ENCODE assay signal across 9 cellular contexts in genomic region chr9:27377147-27377807, GRCh38.
DNase-seq lines count a peak whose midpoint lies in the region; ATAC-seq and TF ChIP-seq lines count a peak whose summit lies in the region.
"Had no signal": no experiment of that assay in that cellular context is flagged by ENCODE, and none has a peak within 500 bp of the region (broad histone marks: within the 10 kb centered on the region; RNA-seq: fewer than 3 reads in every experiment).

No MANE protein-coding gene starts in this region.

- DNase-seq in NCI-H82 (lab: John Stamatoyannopoulos, UW) = peak; percentile 23
- DNase-seq in NCI-H82 treated with DMSO at 0.1 percent for 48 hours (lab: John Stamatoyannopoulos, UW; ENCODE audit: unreplicated experiment) = no peak
- no peak for DNase-seq in SK-N-SH
- DNase-seq in adrenal gland = no peak
- DNase-seq in middle frontal gyrus (ENCODE audit: extremely low spot score, low spot score) = no peak
- no peak for DNase-seq in NCI-H1048 (lab: John Stamatoyannopoulos, UW)
- DNase-seq: left cardiac atrium had no signal

- no peak overlapping the region for H3K9ac ChIP-seq in SK-N-SH

- no peaks in the 10 kb centered on the region for H3K9me2 ChIP-seq in SK-N-SH

- H3K79me2 ChIP-seq in SK-N-SH (ENCODE audit: insufficient read depth) = no peaks in the 10 kb centered on the region

- peak; percentile 41 for ATAC-seq in HG03064 (IDR thresholded peaks at IDR 0.05; ENCODE audit: low read depth, unreplicated experiment)

- CTCF ChIA-PET in SK-N-SH (lab: Yijun Ruan, JAX) = interaction anchor here (1.3 kb wide), 1 partner anchor 10 kb away, joined by 4 read pairs; no protein-coding TSS in a partner anchor

- no peak overlapping the region for H3K27ac ChIP-seq in SK-N-SH (ENCODE audit: low read depth in 2 of 2, low read length in 1 of 2)
- H3K27ac ChIP-seq in temporal lobe (ENCODE audit: low read depth, low read length) = peak overlapping the region; percentile 22
- no peak overlapping the region for H3K27ac ChIP-seq in adrenal gland

- POLR2A ChIA-PET in SK-N-SH (lab: Yijun Ruan, JAX) = no interaction called here

- 62% methylated on average over 7 of the region's 8 CpGs for WGBS in SK-N-SH (ENCODE audit: low lambda C conversion rate)
- 55 to 74% (median 59%) methylated on average over 8 of the region's 8 CpGs for WGBS in adrenal gland, 4 donors

- H4K20me1 ChIP-seq in SK-N-SH (ENCODE audit: insufficient read depth) = no peaks in the 10 kb centered on the region

- no peaks in the 10 kb centered on the region for H3F3A ChIP-seq in SK-N-SH (replicated peaks; ENCODE audit: insufficient read depth)

- TF ChIP-seq POLR2A in adrenal gland (IDR thresholded peaks at IDR 0.05) = no peak

- no peak for TF ChIP-seq RAD21 in SK-N-SH (IDR thresholded peaks at IDR 0.05; ENCODE audit: low read length)

- no peaks in the 10 kb centered on the region for H3K4me1 ChIP-seq in SK-N-SH (ENCODE audit: control insufficient read depth in 1 of 2, insufficient read depth in 2 of 2, low read depth in 1 of 2, low read length in 1 of 2)
- peaks cover 0 to 3% of the 10 kb centered on the region in 2 donors for H3K4me1 ChIP-seq in adrenal gland (replicated peaks in 1 of 2)

- H3K9me3 ChIP-seq in SK-N-SH (no peaks in the 10 kb centered on the region), adrenal gland (replicated peaks in 1 of 3) (no peaks in the 10 kb centered on the region)

- H3K4me2 ChIP-seq in SK-N-SH = no peak overlapping the region

- H3K4me3 ChIP-seq in SK-N-SH (ENCODE audit: low read depth in 2 of 2, low read length in 1 of 2) (no peak overlapping the region), adrenal gland (no peak overlapping the region)

- no peak for TF ChIP-seq EP300 in SK-N-SH (IDR thresholded peaks at IDR 0.05; ENCODE audit: borderline replicate concordance in 1 of 2, low read depth in 1 of 2, low read length in 1 of 2)

- TF ChIP-seq CTCF in SK-N-SH (IDR thresholded peaks at IDR 0.05) = no peak
- no peak for TF ChIP-seq CTCF in adrenal gland (IDR thresholded peaks at IDR 0.05)

- no peak overlapping the region for H2AFZ ChIP-seq in SK-N-SH (ENCODE audit: low read depth)

- no peaks in the 10 kb centered on the region for H3K27me3 ChIP-seq in SK-N-SH (ENCODE audit: insufficient read depth)
- H3K27me3 ChIP-seq in adrenal gland = no peaks in the 10 kb centered on the region

- no peaks in the 10 kb centered on the region for H3K36me3 ChIP-seq in SK-N-SH (replicated peaks in 1 of 2; ENCODE audit: control insufficient read depth in 1 of 2, insufficient read depth in 2 of 2, low read length in 1 of 2)
- H3K36me3 ChIP-seq in adrenal gland (replicated peaks in 1 of 2) = no peaks in the 10 kb centered on the region

- intact Hi-C loops in adrenal gland (cut with DNase I) = no loop called here

TF ChIP-seq in SK-N-SH, 30 proteins besides CTCF, POLR2A, EP300 and RAD21 (continues in another document):
- no peak for TF ChIP-seq TEAD4 (IDR thresholded peaks at IDR 0.05; ENCODE audit: borderline replicate concordance, insufficient read depth)
- no peak for TF ChIP-seq FOSL2 (IDR thresholded peaks at IDR 0.05; ENCODE audit: borderline replicate concordance, low read depth)
- TF ChIP-seq MEF2A (IDR thresholded peaks at IDR 0.05; ENCODE audit: borderline replicate concordance, low read depth) = no peak
- TF ChIP-seq, protein P1, sequence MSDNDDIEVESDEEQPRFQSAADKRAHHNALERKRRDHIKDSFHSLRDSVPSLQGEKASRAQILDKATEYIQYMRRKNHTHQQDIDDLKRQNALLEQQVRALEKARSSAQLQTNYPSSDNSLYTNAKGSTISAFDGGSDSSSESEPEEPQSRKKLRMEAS (IDR thresholded peaks at IDR 0.05; ENCODE audit: low read depth) = no peak
- TF ChIP-seq USF1 (IDR thresholded peaks at IDR 0.05; ENCODE audit: borderline replicate concordance, low read depth) = no peak
- TF ChIP-seq, protein P2, sequence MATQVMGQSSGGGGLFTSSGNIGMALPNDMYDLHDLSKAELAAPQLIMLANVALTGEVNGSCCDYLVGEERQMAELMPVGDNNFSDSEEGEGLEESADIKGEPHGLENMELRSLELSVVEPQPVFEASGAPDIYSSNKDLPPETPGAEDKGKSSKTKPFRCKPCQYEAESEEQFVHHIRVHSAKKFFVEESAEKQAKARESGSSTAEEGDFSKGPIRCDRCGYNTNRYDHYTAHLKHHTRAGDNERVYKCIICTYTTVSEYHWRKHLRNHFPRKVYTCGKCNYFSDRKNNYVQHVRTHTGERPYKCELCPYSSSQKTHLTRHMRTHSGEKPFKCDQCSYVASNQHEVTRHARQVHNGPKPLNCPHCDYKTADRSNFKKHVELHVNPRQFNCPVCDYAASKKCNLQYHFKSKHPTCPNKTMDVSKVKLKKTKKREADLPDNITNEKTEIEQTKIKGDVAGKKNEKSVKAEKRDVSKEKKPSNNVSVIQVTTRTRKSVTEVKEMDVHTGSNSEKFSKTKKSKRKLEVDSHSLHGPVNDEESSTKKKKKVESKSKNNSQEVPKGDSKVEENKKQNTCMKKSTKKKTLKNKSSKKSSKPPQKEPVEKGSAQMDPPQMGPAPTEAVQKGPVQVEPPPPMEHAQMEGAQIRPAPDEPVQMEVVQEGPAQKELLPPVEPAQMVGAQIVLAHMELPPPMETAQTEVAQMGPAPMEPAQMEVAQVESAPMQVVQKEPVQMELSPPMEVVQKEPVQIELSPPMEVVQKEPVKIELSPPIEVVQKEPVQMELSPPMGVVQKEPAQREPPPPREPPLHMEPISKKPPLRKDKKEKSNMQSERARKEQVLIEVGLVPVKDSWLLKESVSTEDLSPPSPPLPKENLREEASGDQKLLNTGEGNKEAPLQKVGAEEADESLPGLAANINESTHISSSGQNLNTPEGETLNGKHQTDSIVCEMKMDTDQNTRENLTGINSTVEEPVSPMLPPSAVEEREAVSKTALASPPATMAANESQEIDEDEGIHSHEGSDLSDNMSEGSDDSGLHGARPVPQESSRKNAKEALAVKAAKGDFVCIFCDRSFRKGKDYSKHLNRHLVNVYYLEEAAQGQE (IDR thresholded peaks at IDR 0.05; ENCODE audit: low read depth, low read length) = peak; percentile 77; the same call in 1 of the 2 replicates
- no peak for TF ChIP-seq NFIC (IDR thresholded peaks at IDR 0.05; ENCODE audit: borderline replicate concordance)
- 0 out of 2 replicates have a peak, but pooled peaks have one; percentile 11 for TF ChIP-seq PBX3 (IDR thresholded peaks at IDR 0.05)
- TF ChIP-seq YY1 (IDR thresholded peaks at IDR 0.05; ENCODE audit: low read depth) = no peak
- TF ChIP-seq ELF1 (IDR thresholded peaks at IDR 0.05) = no peak
- no peak for TF ChIP-seq POLR2AphosphoS5 (IDR thresholded peaks at IDR 0.05; ENCODE audit: low read depth, low read length)
- no peak for TF ChIP-seq IRF3 (IDR thresholded peaks at IDR 0.05; ENCODE audit: low read depth, low read length)
- no peak for TF ChIP-seq FOXJ3 (CRISPR knock-in tag; IDR thresholded peaks at IDR 0.05)
- TF ChIP-seq TAF1 (IDR thresholded peaks at IDR 0.05; ENCODE audit: borderline replicate concordance, low read depth, low read length) = no peak
- no peak for TF ChIP-seq GATA2 (CRISPR knock-in tag; IDR thresholded peaks at IDR 0.05)
- TF ChIP-seq SIN3A (IDR thresholded peaks at IDR 0.05; ENCODE audit: borderline replicate concordance, low read depth, low read length) = no peak
- no peak for TF ChIP-seq ZBTB33 (IDR thresholded peaks at IDR 0.05; ENCODE audit: borderline replicate concordance, low read depth)
- peak; percentile 38 for TF ChIP-seq JUND (IDR thresholded peaks at IDR 0.05)
- no peak for TF ChIP-seq RXRA (IDR thresholded peaks at IDR 0.05; ENCODE audit: borderline replicate concordance, low read depth)
- TF ChIP-seq SMC3 (IDR thresholded peaks at IDR 0.05; ENCODE audit: low read depth, low read length) = no peak
- no peak for TF ChIP-seq NRF1 (IDR thresholded peaks at IDR 0.05; ENCODE audit: low read depth, low read length)
